Comparison of ENCODE assay signal across 37 cellular contexts in genomic region chr9:96289392-96289791, GRCh38. TPM values are rescaled to one million over a fixed set of nuclear protein-coding genes. Genes with fewer than 3 reads are reported as not detected.
"Had no signal": no experiment of that assay in that cellular context is flagged by ENCODE, and none has a peak within 500 bp of the region (broad histone marks: within the 10 kb centered on the region; RNA-seq: fewer than 3 reads in every experiment).

No MANE protein-coding gene starts in this region.

- H2AFZ ChIP-seq: PC-9 had no signal

- H3K27me3 Mint-ChIP-seq: activated CD4-positive, alpha-beta memory T cell treated with anti-CD3 and anti-CD28 coated beads for 36 hours had no signal

- H3K9ac ChIP-seq: KMS-11 had no signal

- H3K4me1 ChIP-seq: breast epithelium had no signal

- H3K4me3 ChIP-seq: breast epithelium, PC-9 had no signal

- H3K4me1 Mint-ChIP-seq: activated B cell treated with CpG ODN at 0.5 μM for 24 hours; activated naive CD4-positive, alpha-beta T cell treated with anti-CD3 and anti-CD28 coated beads, Interleukin-2, amount 10 ng/mL, durations not matched to agents 7 days and 5 days; activated naive CD8-positive, alpha-beta T cell treated with anti-CD3 and anti-CD28 coated beads, Interleukin-2, amount 50 U/mL, for 24 hours had no signal

- H3K4me2 ChIP-seq: KMS-11, PC-9 had no signal

- H3K9me3 Mint-ChIP-seq: activated B cell treated with CpG ODN at 0.5 μM for 24 hours; activated CD4-positive, alpha-beta memory T cell treated with anti-CD3 and anti-CD28 coated beads for 36 hours; activated T-cell treated with anti-CD3 and anti-CD28 coated beads, Interleukin-2, amount 50 U/mL, for 4 hours had no signal

- H3K4me3 Mint-ChIP-seq: activated B cell treated with CpG ODN at 0.5 μM for 24 hours; activated CD4-positive, alpha-beta memory T cell treated with anti-CD3 and anti-CD28 coated beads for 36 hours; activated naive CD4-positive, alpha-beta T cell treated with anti-CD3 and anti-CD28 coated beads, Interleukin-2, amount 10 ng/mL, durations not matched to agents 7 days and 5 days; activated naive CD8-positive, alpha-beta T cell; activated naive CD8-positive, alpha-beta T cell treated with anti-CD3 and anti-CD28 coated beads, Interleukin-2, amount 50 U/mL, for 24 hours; activated T-cell treated with anti-CD3 and anti-CD28 coated beads, Interleukin-2, amount 50 U/mL, for 4 hours; activated T-helper 1 cell treated with anti-CD3 and anti-CD28 coated beads, Interleukin-12 subunit alpha, Interleukin-12 subunit beta, Interleukin-2, Interleukin-4 antibody, amounts not matched to agents 30 ng/mL and 10 ng/mL and 1 ng/mL, durations not matched to agents 14 hours and 24 hours and 36 hours had no signal

- H3K36me3 Mint-ChIP-seq: activated CD4-positive, alpha-beta memory T cell treated with anti-CD3 and anti-CD28 coated beads for 36 hours; activated naive CD4-positive, alpha-beta T cell treated with anti-CD3 and anti-CD28 coated beads, Interleukin-2, amount 10 ng/mL, durations not matched to agents 7 days and 5 days had no signal

- H3K27me3 ChIP-seq: breast epithelium had no signal

- ATAC-seq: activated naive CD8-positive, alpha-beta T cell treated with anti-CD3 and anti-CD28 coated beads, Interleukin-2, amount 50 U/mL, for 24 hours; activated T-cell treated with anti-CD3 and anti-CD28 coated beads, Interleukin-2, amount 50 U/mL, for 4 hours; Right ventricle myocardium inferior; SK-N-SH treated with all-trans-retinoic acid at 6 μM for 48 hours had no signal

- DNase-seq: activated B cell treated with CpG ODN at 0.5 μM for 24 hours; activated CD4-positive, alpha-beta memory T cell treated with anti-CD3 and anti-CD28 coated beads for 36 hours; activated CD4-positive, alpha-beta T cell treated with anti-CD3 and anti-CD28 coated beads for 4 hours; activated CD4-positive, alpha-beta T cell treated with anti-CD3 and anti-CD28 coated beads, Interleukin-2, amount 50 U/mL, for 1 hour; activated CD4-positive, CD25-positive, alpha-beta regulatory T cell treated with anti-CD3 and anti-CD28 coated beads, Interleukin-2, amount 50 U/mL, for 72 hours; activated CD8-positive, alpha-beta memory T cell treated with anti-CD3 and anti-CD28 coated beads, Interleukin-2, amount 50 U/mL, for 4 hours; activated naive CD4-positive, alpha-beta T cell treated with anti-CD3 and anti-CD28 coated beads, Interleukin-2, amount 10 ng/mL, durations not matched to agents 7 days and 5 days; activated naive CD8-positive, alpha-beta T cell treated with anti-CD3 and anti-CD28 coated beads, Interleukin-2, amount 50 U/mL, for 24 hours; activated T-cell treated with anti-CD3 and anti-CD28 coated beads for 4 hours; activated T-cell treated with anti-CD3 and anti-CD28 coated beads, Interleukin-2, amount 50 U/mL, for 4 hours; aorta; MM.1S; MV-4-11; NCI-H1092; NCI-H1436 treated with DMSO at 0.1 percent for 48 hours; NCI-H187 treated with DMSO at 0.1 percent for 48 hours; NCI-H2081; NCI-H345; NCI-H524 treated with DMSO at 0.1 percent for 48 hours; NK-92 treated with Interleukin-12 subunit alpha and Interleukin-12 subunit beta, amount 100 ng/mL, for 24 hours; PC-9; SIG-M5; T-helper 1 cell; T-helper 2 cell; T-helper 9 cell had no signal

- H3K27ac ChIP-seq: breast epithelium, KMS-11, PC-9, RWPE1, VCaP had no signal

- H3K36me3 ChIP-seq: breast epithelium had no signal

- H3K27ac Mint-ChIP-seq: activated B cell treated with CpG ODN at 0.5 μM for 24 hours; activated CD4-positive, alpha-beta memory T cell treated with anti-CD3 and anti-CD28 coated beads for 36 hours; activated naive CD8-positive, alpha-beta T cell; activated naive CD8-positive, alpha-beta T cell treated with anti-CD3 and anti-CD28 coated beads, Interleukin-2, amount 50 U/mL, for 24 hours; activated T-helper 1 cell treated with anti-CD3 and anti-CD28 coated beads, Interleukin-12 subunit alpha, Interleukin-12 subunit beta, Interleukin-2, Interleukin-4 antibody, amounts not matched to agents 30 ng/mL and 10 ng/mL and 1 ng/mL, durations not matched to agents 14 hours and 24 hours and 36 hours had no signal

RNA-seq across cellular contexts. Expression of gene HSD17B3, which starts 12.6 kb away (rescaled TPM):
- total RNA-seq: activated B cell treated with CpG ODN at 0.5 μM for 24 hours; activated CD4-positive, alpha-beta memory T cell treated with anti-CD3 and anti-CD28 coated beads for 36 hours; activated T-cell treated with anti-CD3 and anti-CD28 coated beads, Interleukin-2, amount 50 U/mL, for 4 hours; activated T-helper 1 cell treated with anti-CD3 and anti-CD28 coated beads, Interleukin-12 subunit alpha, Interleukin-12 subunit beta, Interleukin-2, Interleukin-4 antibody, amounts not matched to agents 30 ng/mL and 10 ng/mL and 1 ng/mL, durations not matched to agents 14 hours and 24 hours and 36 hours; LHCN-M2; NCI-H460; OCI-LY7; PC-9; SK-MEL-5 had no signal
